1 cellular context compared by ENCODE assay signal in genomic region chr17:62937636-62938035, GRCh38.
TF ChIP-seq lines count a peak whose summit lies in the region.

No MANE protein-coding gene starts in this region.

TF ChIP-seq in A549, 52 proteins besides CTCF, POLR2A, EP300 and RAD21 (continued from another document):
- no peak for TF ChIP-seq HMGXB4 (CRISPR knock-in tag; IDR thresholded peaks at IDR 0.05; ENCODE audit: borderline replicate concordance)
